12 cellular contexts compared by ENCODE assay signal in genomic region chr10:79407811-79408795, GRCh38.
DNase-seq lines count a peak whose midpoint lies in the region; ATAC-seq and TF ChIP-seq lines count a peak whose summit lies in the region.
"Had no signal": no experiment of that assay in that cellular context is flagged by ENCODE, and none has a peak within 500 bp of the region (broad histone marks: within the 10 kb centered on the region; RNA-seq: fewer than 3 reads in every experiment).

No MANE protein-coding gene starts in this region.

- no peak for ATAC-seq in HG03432 (IDR thresholded peaks at IDR 0.05; ENCODE audit: unreplicated experiment)
- ATAC-seq: A549; activated CD8-positive, alpha-beta T cell treated with anti-CD3 and anti-CD28 coated beads, Interleukin-2, amount 10 ng/mL, durations not matched to agents 7 days and 5 days had no signal

- no peaks in the 10 kb centered on the region for H3K36me3 Mint-ChIP-seq in nephron progenitor cell (ENCODE audit: low read depth)

- no peak for TF ChIP-seq CTCF in nephron progenitor cell (IDR thresholded peaks at IDR 0.05)

- H3K4me3 Mint-ChIP-seq in nephron progenitor cell = no peak overlapping the region
- H3K4me3 Mint-ChIP-seq: activated CD8-positive, alpha-beta T cell treated with anti-CD3 and anti-CD28 coated beads, Interleukin-2, amount 10 ng/mL, durations not matched to agents 7 days and 5 days had no signal

- H3K9me3 Mint-ChIP-seq in nephron progenitor cell = no peaks in the 10 kb centered on the region

- peak overlapping the region; percentile 57 for H3K27ac Mint-ChIP-seq in nephron progenitor cell
- H3K27ac Mint-ChIP-seq: activated CD8-positive, alpha-beta T cell treated with anti-CD3 and anti-CD28 coated beads, Interleukin-2, amount 10 ng/mL, durations not matched to agents 7 days and 5 days had no signal

- peaks cover 45% of the 10 kb centered on the region for H3K4me1 Mint-ChIP-seq in nephron progenitor cell

- H3K27me3 Mint-ChIP-seq in nephron progenitor cell (ENCODE audit: low read depth, poor library complexity) = peaks cover 7% of the 10 kb centered on the region

- DNase-seq in NCI-H1694 treated with DMSO at 0.1 percent for 48 hours (lab: John Stamatoyannopoulos, UW) = peak; percentile 11
- no peak for DNase-seq in NCI-H1694 (lab: John Stamatoyannopoulos, UW)
- DNase-seq in fibroblast of the conjunctiva (ENCODE audit: low read depth) = peak; percentile 63
- no peak for DNase-seq in nephron progenitor cell
- DNase-seq in activated naive CD4-positive, alpha-beta T cell (lab: John Stamatoyannopoulos, UW) = no peak
- no peak for DNase-seq in NCI-H774 (lab: John Stamatoyannopoulos, UW)
- no peak for DNase-seq in nucleus accumbens (lab: John Stamatoyannopoulos, UW)
- DNase-seq: activated CD8-positive, alpha-beta T cell treated with anti-CD3 and anti-CD28 coated beads, Interleukin-2, amount 10 ng/mL, durations not matched to agents 7 days and 5 days; brain microvascular endothelial cell; SHP77 treated with DMSO at 0.1 percent for 48 hours had no signal

Comparison
In these comparisons a context has a peak if more than half of its experiments do, and no peak if none do; other contexts are left out.
1. DNase-seq: peak in NCI-H1694 treated with DMSO at 0.1 percent for 48 hours (single experiment) and fibroblast of the conjunctiva (single experiment); none in NCI-H1694 (single experiment), nephron progenitor cell (single experiment), activated naive CD4-positive, alpha-beta T cell (0 of 4), NCI-H774 (single experiment) and nucleus accumbens (0 of 56).